In genomic region chr9:22446589-22446949, GRCh38 we compare ENCODE assay signal across 8 cellular contexts. TPM values are rescaled to one million over a fixed set of nuclear protein-coding genes. Genes with fewer than 3 reads are reported as not detected.
DNase-seq lines count a peak whose midpoint lies in the region; ATAC-seq, FAIRE-seq and TF ChIP-seq lines count a peak whose summit lies in the region.

Gene DMRTA1 (plus strand): TSS chr9:22446824. CDS start chr9:22447066, 242 bp downstream.

- no peak for TF ChIP-seq POLR2A in endothelial cell of umbilical vein (IDR thresholded peaks at IDR 0.05; ENCODE audit: low read depth, low read length)

- peak; percentile 79 for FAIRE-seq in endothelial cell of umbilical vein (lab: Jason Lieb, UNC)

- CTCF ChIA-PET in endothelial cell of umbilical vein (lab: Charles Lee): interaction anchor here (2.6 kb wide), 1 partner anchor 139 kb away, joined by 14 read pairs; no protein-coding TSS in a partner anchor

- no peaks in the 10 kb centered on the region for H3K9me3 ChIP-seq in endothelial cell of umbilical vein (replicated peaks; ENCODE audit: control insufficient read depth, insufficient read depth, low read length)

- peaks cover 5 to 22% of the 10 kb centered on the region in 2 experiments for H3K27me3 ChIP-seq in endothelial cell of umbilical vein (ENCODE audit: control insufficient read depth in 2 of 2, insufficient read depth in 2 of 2, low read length in 2 of 2)

- dilution Hi-C loops in endothelial cell of umbilical vein (cut with MboI; ENCODE audit: extremely low pct_ligation_motif_present, low sequenced_read_pairs): no loop called here

- H2AFZ ChIP-seq in endothelial cell of umbilical vein (ENCODE audit: low read depth, low read length): peak within 1 kb of the TSS; percentile 95

- peak within 1 kb of the TSS; percentile 49 to 86 (median 86) for H3K4me3 ChIP-seq in endothelial cell of umbilical vein (replicated peaks in 1 of 3; ENCODE audit: insufficient read depth in 1 of 3, low read depth in 1 of 3, low read length in 3 of 3)

- H3K27ac ChIP-seq in endothelial cell of umbilical vein (ENCODE audit: insufficient read depth, low read depth, low read length): peak within 1 kb of the TSS; percentile 66

- ATAC-seq in HG03521 (IDR thresholded peaks at IDR 0.05; ENCODE audit: unreplicated experiment) (peak; percentile 4), SK-N-SH treated with all-trans-retinoic acid at 6 μM for 48 hours (peak; percentile 75), HG02588 (IDR thresholded peaks at IDR 0.05; ENCODE audit: unreplicated experiment) (no peak)

- BruUV-seq in endothelial cell of umbilical vein (replicated peaks; lab: Mats Ljungman, UMichigan): no TSS peak

- peak within 1 kb of the TSS; percentile 80 for H3K4me2 ChIP-seq in endothelial cell of umbilical vein (ENCODE audit: insufficient read depth, low read length)

- no peak for TF ChIP-seq CTCF in endothelial cell of umbilical vein (IDR thresholded peaks at IDR 0.05; ENCODE audit: extremely low read depth in 1 of 2, insufficient read depth in 1 of 2, low read depth in 1 of 2, low read length in 2 of 2)

- H3K27ac Mint-ChIP-seq in activated naive CD4-positive, alpha-beta T cell treated with anti-CD3 and anti-CD28 coated beads, Interleukin-2, amount 50 U/mL, for 24 hours: no peak within 1 kb of the TSS

- no peaks in the 10 kb centered on the region for H3K36me3 Mint-ChIP-seq in activated naive CD4-positive, alpha-beta T cell treated with anti-CD3 and anti-CD28 coated beads, Interleukin-2, amount 50 U/mL, for 24 hours

- H4K20me1 ChIP-seq in endothelial cell of umbilical vein (replicated peaks; ENCODE audit: control insufficient read depth, extremely low read depth, insufficient read depth, low read length): no peaks in the 10 kb centered on the region

- peaks cover 5% of the 10 kb centered on the region for H3K4me1 Mint-ChIP-seq in activated naive CD4-positive, alpha-beta T cell treated with anti-CD3 and anti-CD28 coated beads, Interleukin-2, amount 50 U/mL, for 24 hours

- H3K36me3 ChIP-seq in endothelial cell of umbilical vein (ENCODE audit: control insufficient read depth in 2 of 2, extremely low read depth in 1 of 2, insufficient read depth in 2 of 2, low read length in 2 of 2): no peaks in the 10 kb centered on the region

- H3K9ac ChIP-seq in endothelial cell of umbilical vein (replicated peaks; ENCODE audit: extremely low read depth, insufficient read depth, low read length): peak within 1 kb of the TSS; percentile 68

- POLR2A ChIA-PET in endothelial cell of umbilical vein (lab: Charles Lee): no interaction called here

- H3K9me1 ChIP-seq in endothelial cell of umbilical vein (replicated peaks; ENCODE audit: control insufficient read depth, extremely low read depth, insufficient read depth, low read length): no peaks in the 10 kb centered on the region

- peaks cover 29% of the 10 kb centered on the region for H3K79me2 ChIP-seq in endothelial cell of umbilical vein (ENCODE audit: control insufficient read depth, insufficient read depth, low read length)

- H3K4me3 Mint-ChIP-seq in activated naive CD4-positive, alpha-beta T cell treated with anti-CD3 and anti-CD28 coated beads, Interleukin-2, amount 50 U/mL, for 24 hours: peak within 1 kb of the TSS; percentile 65

- peaks cover 19% of the 10 kb centered on the region for H3K4me1 ChIP-seq in endothelial cell of umbilical vein (ENCODE audit: control insufficient read depth, extremely low read depth, insufficient read depth, low read length)

- peaks cover 31% of the 10 kb centered on the region for H3K27me3 Mint-ChIP-seq in activated naive CD4-positive, alpha-beta T cell treated with anti-CD3 and anti-CD28 coated beads, Interleukin-2, amount 50 U/mL, for 24 hours

- DNase-seq in activated naive CD4-positive, alpha-beta T cell treated with Interleukin-2 at 50 U/mL for 16 hours: no peak
- DNase-seq in endothelial cell of umbilical vein (ENCODE audit: low read depth, low spot score) (peak; percentile 80), medulla oblongata (ENCODE audit: extremely low spot score) (peak; percentile 85), stromal cell of bone marrow (ENCODE audit: low read depth) (peak; percentile 66)

- H3K9me3 Mint-ChIP-seq in activated naive CD4-positive, alpha-beta T cell treated with anti-CD3 and anti-CD28 coated beads, Interleukin-2, amount 50 U/mL, for 24 hours: no peaks in the 10 kb centered on the region

- intact Hi-C loops in endothelial cell of umbilical vein (cut with micrococcal nuclease): loop anchor here (1.0 to 10.0 kb wide), 4 partner anchors 30 to 1112 kb away; partner anchors contain the start of genes CDKN2B and KLHL9

TF ChIP-seq in SK-N-SH treated with all-trans-retinoic acid at 6 μM for 48 hours, 23 proteins besides CTCF, POLR2A, EP300 and RAD21:
- TF ChIP-seq ZNF565 (CRISPR knock-in tag; conservative IDR thresholded peaks at IDR 0.05; ENCODE audit: low read depth): no peak
TF ChIP-seq in SK-N-SH treated with all-trans-retinoic acid at 6 μM for 48 hours: peak in this region for 0.

TF ChIP-seq in endothelial cell of umbilical vein, 7 proteins besides CTCF, POLR2A, EP300 and RAD21:
- TF ChIP-seq, protein P1, sequence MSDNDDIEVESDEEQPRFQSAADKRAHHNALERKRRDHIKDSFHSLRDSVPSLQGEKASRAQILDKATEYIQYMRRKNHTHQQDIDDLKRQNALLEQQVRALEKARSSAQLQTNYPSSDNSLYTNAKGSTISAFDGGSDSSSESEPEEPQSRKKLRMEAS (IDR thresholded peaks at IDR 0.05; ENCODE audit: insufficient read depth, insufficient read length): no peak
- TF ChIP-seq POLR2AphosphoS5 (IDR thresholded peaks at IDR 0.05; ENCODE audit: insufficient read depth, low read depth, low read length) (no peak), EZH2 (IDR thresholded peaks at IDR 0.05; ENCODE audit: borderline replicate concordance, low read depth, low read length, severe bottlenecking) (no peak), MYC (IDR thresholded peaks at IDR 0.05; ENCODE audit: low read depth, low read length) (no peak), GATA2 (IDR thresholded peaks at IDR 0.05; ENCODE audit: insufficient read depth, insufficient read length, low read depth, low read length) (no peak), JUN (IDR thresholded peaks at IDR 0.05; ENCODE audit: borderline replicate concordance, insufficient read depth, insufficient read length, low read depth) (no peak), FOS (IDR thresholded peaks at IDR 0.05; ENCODE audit: borderline replicate concordance, insufficient read depth, low read length) (no peak)
TF ChIP-seq in endothelial cell of umbilical vein: peak in this region for 0.

RNA-seq across cellular contexts. Expression of gene DMRTA1, which starts in this region (rescaled TPM):
- 1.2 and 2.1 TPM in 2 replicates for total RNA-seq in endothelial cell of umbilical vein
- polyA plus RNA-seq in endothelial cell of umbilical vein: 0.14 and 0.19 TPM in 2 replicates
- 0.14 and 0.19 TPM in 2 replicates for polyA plus RNA-seq in endothelial cell of umbilical vein (2011; cell fraction: cytosol; rRNA removed)
- 0.30 and 0.34 TPM in 2 replicates for polyA plus RNA-seq in endothelial cell of umbilical vein (2011; cell fraction: nucleus; rRNA removed)
- 1.1 and 1.5 TPM in 2 replicates for polyA plus RNA-seq in endothelial cell of umbilical vein (2012)
- 0.34 and 0.45 TPM in 2 replicates for polyA minus RNA-seq in endothelial cell of umbilical vein
- 0.31 TPM for polyA minus RNA-seq in endothelial cell of umbilical vein (2011; cell fraction: cytosol; rRNA and poly(A)+ RNA removed)
- polyA minus RNA-seq in endothelial cell of umbilical vein (2011; cell fraction: nucleus; rRNA and poly(A)+ RNA removed): 1.4 and 1.8 TPM in 2 replicates
